Comparison of ENCODE assay signal across 18 cellular contexts in the genomic region with DNA sequence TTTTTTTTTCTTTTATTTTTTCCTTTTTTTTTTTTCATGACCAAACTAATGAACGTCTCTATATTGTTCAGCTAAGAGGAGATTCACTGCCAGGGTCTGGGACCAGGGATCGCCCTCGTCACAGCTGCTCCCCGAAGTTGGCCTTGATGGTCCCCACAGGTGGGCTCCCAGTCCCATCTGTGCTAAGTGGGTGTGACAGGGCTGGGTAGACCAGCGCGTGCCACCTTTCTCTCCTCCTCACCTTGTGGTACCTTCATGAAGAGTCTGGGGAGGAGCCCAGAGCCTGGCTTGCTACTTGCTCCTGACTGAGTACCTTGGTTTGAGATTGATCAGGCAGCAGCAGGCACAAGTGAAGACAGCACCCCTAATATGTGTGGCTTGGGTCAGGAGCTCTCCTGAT. TPM values are rescaled to one million over a fixed set of nuclear protein-coding genes. Genes with fewer than 3 reads are reported as not detected.
DNase-seq lines count a peak whose midpoint lies in the region; ATAC-seq and TF ChIP-seq lines count a peak whose summit lies in the region.
"Had no signal": no experiment of that assay in that cellular context is flagged by ENCODE, and none has a peak within 500 bp of the region (broad histone marks: within the 10 kb centered on the region; RNA-seq: fewer than 3 reads in every experiment).

No MANE protein-coding gene starts in this region.

- H3K36me3 Mint-ChIP-seq in activated CD4-positive, alpha-beta memory T cell treated with anti-CD3 and anti-CD28 coated beads, Interleukin-2, amount 10 ng/mL, durations not matched to agents 7 days and 5 days (ENCODE audit: low read depth), result peaks cover 6% of the 10 kb centered on the region
- H3K36me3 Mint-ChIP-seq: IgD-negative memory B cell had no signal

- CTCF ChIA-PET in activated CD4-positive, alpha-beta memory T cell treated with anti-CD3 and anti-CD28 coated beads, Interleukin-2, amount 10 ng/mL, durations not matched to agents 7 days and 5 days (lab: Charles Lee), result no interaction called here

- POLR2A ChIA-PET in activated CD4-positive, alpha-beta memory T cell treated with anti-CD3 and anti-CD28 coated beads, Interleukin-2, amount 10 ng/mL, durations not matched to agents 7 days and 5 days (lab: Charles Lee), result no interaction called here

- H3K27ac Mint-ChIP-seq in activated CD4-positive, alpha-beta memory T cell treated with anti-CD3 and anti-CD28 coated beads, Interleukin-2, amount 10 ng/mL, durations not matched to agents 7 days and 5 days, result no peak overlapping the region

- no peaks in the 10 kb centered on the region for H3K9me3 Mint-ChIP-seq in activated CD4-positive, alpha-beta memory T cell treated with anti-CD3 and anti-CD28 coated beads, Interleukin-2, amount 10 ng/mL, durations not matched to agents 7 days and 5 days

- H3K27me3 ChIP-seq in fibroblast of lung (ENCODE audit: control insufficient read depth, insufficient read depth, low read length), result no peaks in the 10 kb centered on the region
- peaks cover 94 to 98% of the 10 kb centered on the region in 2 experiments for H3K27me3 ChIP-seq in mesenchymal stem cell (ENCODE audit: control insufficient read depth in 1 of 2, insufficient read depth in 1 of 2, low read length in 2 of 2)
- H3K27me3 ChIP-seq in stomach smooth muscle (ENCODE audit: control insufficient read depth in 1 of 2, insufficient read depth in 2 of 2, low read length in 2 of 2), result peaks cover 2 to 5% of the 10 kb centered on the region in 2 donors
- H3K27me3 ChIP-seq: SJSA1 had no signal

- peaks cover 4% of the 10 kb centered on the region for H3K36me3 ChIP-seq in fibroblast of lung (ENCODE audit: control insufficient read depth, insufficient read depth, low read length)
- H3K36me3 ChIP-seq in mesenchymal stem cell (ENCODE audit: control insufficient read depth in 1 of 2, insufficient read depth in 2 of 2, low read depth in 1 of 2, low read length in 2 of 2), result no peaks in the 10 kb centered on the region
- no peaks in the 10 kb centered on the region for H3K36me3 ChIP-seq in stomach smooth muscle (ENCODE audit: control insufficient read depth in 2 of 2, insufficient read depth in 2 of 2, low read length in 2 of 2)
- H3K36me3 ChIP-seq: HAP-1 had no signal

- H3K4ac ChIP-seq in mesenchymal stem cell (ENCODE audit: low read depth in 1 of 2, low read length in 2 of 2), result peak overlapping the region; percentile 75 to 84

- TF ChIP-seq CTCF in HFF-Myc (IDR thresholded peaks at IDR 0.05; ENCODE audit: low read depth, low read length, missing control alignments) (no peak), fibroblast of lung (conservative IDR thresholded peaks at IDR 0.05 in 1 of 2, IDR thresholded peaks at IDR 0.05 in 1 of 2; ENCODE audit: low read depth in 1 of 2, low read length in 2 of 2) (no peak)

- no peak overlapping the region for H3K9ac ChIP-seq in fibroblast of lung (ENCODE audit: insufficient read depth, low read length)
- H3K9ac ChIP-seq in mesenchymal stem cell (ENCODE audit: low read length), result no peak overlapping the region
- H3K9ac ChIP-seq in stomach smooth muscle (ENCODE audit: low read length in 2 of 2), result peak overlapping the region; percentile 98 to 100

- H3K27ac ChIP-seq in fibroblast of lung (ENCODE audit: insufficient read depth, low read length), result peak overlapping the region; percentile 9
- H3K27ac ChIP-seq in mesenchymal stem cell (ENCODE audit: low read length, poor library complexity, severe bottlenecking), result no peak overlapping the region
- H3K27ac ChIP-seq in stomach smooth muscle (ENCODE audit: low read length), result peak overlapping the region; percentile 99
- H3K27ac ChIP-seq: C4-2B, RWPE1, SJSA1 had no signal

- H3K27me3 Mint-ChIP-seq in activated CD4-positive, alpha-beta memory T cell treated with anti-CD3 and anti-CD28 coated beads, Interleukin-2, amount 10 ng/mL, durations not matched to agents 7 days and 5 days, result peaks cover 88% of the 10 kb centered on the region

- H2AK5ac ChIP-seq in mesenchymal stem cell (ENCODE audit: low read length, severe bottlenecking), result no peak overlapping the region

- peak overlapping the region; percentile 21 for H3K4me2 ChIP-seq in fibroblast of lung (ENCODE audit: extremely low read depth, insufficient read depth, low read length)
- no peak overlapping the region for H3K4me2 ChIP-seq in mesenchymal stem cell (ENCODE audit: low read length, poor library complexity, severe bottlenecking)

- H2AFZ ChIP-seq in fibroblast of lung (ENCODE audit: low read length) (no peak overlapping the region), mesenchymal stem cell (ENCODE audit: low read depth, low read length) (no peak overlapping the region)

- no peak overlapping the region for H2BK5ac ChIP-seq in mesenchymal stem cell (ENCODE audit: low read depth, low read length, poor library complexity, severe bottlenecking)

- H2BK12ac ChIP-seq in mesenchymal stem cell (ENCODE audit: low read length in 2 of 2), result peak overlapping the region in 1 of 2 experiments; percentile 83

- no peaks in the 10 kb centered on the region for H3K79me1 ChIP-seq in mesenchymal stem cell (replicated peaks; ENCODE audit: low read length, poor library complexity, severe bottlenecking)

- ATAC-seq in Right ventricle myocardium superior (ENCODE audit: poor library complexity) (no peak), HG02884 (IDR thresholded peaks at IDR 0.05; ENCODE audit: unreplicated experiment) (no peak)

- H3K18ac ChIP-seq in mesenchymal stem cell (ENCODE audit: low read depth in 1 of 2, low read length in 2 of 2), result peak overlapping the region; percentile 26 to 97

- H3K14ac ChIP-seq in mesenchymal stem cell (ENCODE audit: low read length in 2 of 2), result peak overlapping the region in 1 of 2 experiments; percentile 77

- intact Hi-C loops in Right ventricle myocardium superior (cut with DNase I), result no loop called here

- H3K4me3 Mint-ChIP-seq in activated CD4-positive, alpha-beta memory T cell treated with anti-CD3 and anti-CD28 coated beads, Interleukin-2, amount 10 ng/mL, durations not matched to agents 7 days and 5 days, result no peak overlapping the region

- DNase-seq in HFF-Myc (ENCODE audit: extremely low read depth, low read depth) (no peak), fibroblast of lung (ENCODE audit: low read depth in 2 of 2) (no peak), mesenchymal stem cell (peak; percentile 16), DMS53 (lab: John Stamatoyannopoulos, UW) (no peak), Right ventricle myocardium superior (no peak)
- no peak for DNase-seq in activated CD4-positive, alpha-beta memory T cell treated with anti-CD3 and anti-CD28 coated beads, Interleukin-2, amount 10 ng/mL, durations not matched to agents 7 days and 5 days
- DNase-seq: NCI-H1417, NCI-H2029, NCI-H510A had no signal

- H3K4me3 ChIP-seq in HFF-Myc (replicated peaks; ENCODE audit: low read depth, low read length) (peak overlapping the region; percentile 32), fibroblast of lung (replicated peaks in 1 of 4; ENCODE audit: control extremely low read depth in 1 of 4, insufficient read depth in 1 of 4, low read depth in 3 of 4, low read length in 4 of 4) (peak overlapping the region in 1 of 4 experiments; percentile 29), mesenchymal stem cell (ENCODE audit: insufficient read depth in 1 of 2, low read depth in 1 of 2, low read length in 2 of 2) (no peak overlapping the region), stomach smooth muscle (ENCODE audit: low read length in 2 of 2) (peak overlapping the region; percentile 79 to 86)
- H3K4me3 ChIP-seq: HAP-1, SJSA1 had no signal

- no peaks in the 10 kb centered on the region for H4K20me1 ChIP-seq in fibroblast of lung (ENCODE audit: control insufficient read depth, extremely low read depth, insufficient read depth, low read length)

- WGBS in mesenchymal stem cell, result 42% methylated on average over 4 of the region's 6 CpGs

- H4K8ac ChIP-seq in mesenchymal stem cell (ENCODE audit: low read length), result peak overlapping the region; percentile 63

- H3K79me2 ChIP-seq in fibroblast of lung (ENCODE audit: control insufficient read depth, insufficient read depth, low read length), result peaks cover 90% of the 10 kb centered on the region

- H3K23ac ChIP-seq in mesenchymal stem cell (ENCODE audit: low read length in 2 of 2), result peak overlapping the region in 1 of 2 experiments; percentile 66

- peak overlapping the region; percentile 76 for H4K91ac ChIP-seq in mesenchymal stem cell (ENCODE audit: low read length)

- peaks cover 13% of the 10 kb centered on the region for H3K4me1 ChIP-seq in fibroblast of lung (ENCODE audit: control insufficient read depth, extremely low read depth, insufficient read depth, low read length)
- peaks cover 21% of the 10 kb centered on the region for H3K4me1 ChIP-seq in mesenchymal stem cell (ENCODE audit: control insufficient read depth, insufficient read depth, low read depth, low read length)
- peaks cover 80% of the 10 kb centered on the region for H3K4me1 ChIP-seq in stomach smooth muscle (ENCODE audit: control insufficient read depth, insufficient read depth, low read length)
- H3K4me1 ChIP-seq: HAP-1 had no signal

- H2BK15ac ChIP-seq in mesenchymal stem cell (ENCODE audit: low read depth, poor library complexity, severe bottlenecking), result no peak overlapping the region

- H2BK120ac ChIP-seq in mesenchymal stem cell (ENCODE audit: low read depth, low read length), result peak overlapping the region; percentile 82

- H3K9me3 ChIP-seq in fibroblast of lung (ENCODE audit: control insufficient read depth, insufficient read depth, low read depth, low read length) (no peaks in the 10 kb centered on the region), mesenchymal stem cell (ENCODE audit: control insufficient read depth, low read length) (no peaks in the 10 kb centered on the region), stomach smooth muscle (ENCODE audit: control insufficient read depth in 2 of 2, low read length in 2 of 2) (no peaks in the 10 kb centered on the region)
- H3K9me3 ChIP-seq: HAP-1, SJSA1 had no signal

- peaks cover 14% of the 10 kb centered on the region for H3K4me1 Mint-ChIP-seq in activated CD4-positive, alpha-beta memory T cell treated with anti-CD3 and anti-CD28 coated beads, Interleukin-2, amount 10 ng/mL, durations not matched to agents 7 days and 5 days

RNA-seq across cellular contexts. Expression of a gene that starts 6.5 kb away (rescaled TPM):
- 15.9 and 31.5 TPM in 2 replicates for total RNA-seq in fibroblast of lung
- 14.0 and 38.5 TPM in 2 replicates for polyA plus RNA-seq in fibroblast of lung
- polyA plus RNA-seq in fibroblast of lung (2012), result 19.3 and 43.8 TPM in 2 replicates
- polyA minus RNA-seq in fibroblast of lung (ENCODE audit: low replicate concordance), result 16.2 and 35.9 TPM in 2 replicates
- 145 TPM for polyA plus RNA-seq in mesenchymal stem cell (2013, experiment 1 of 2)
- polyA plus RNA-seq in mesenchymal stem cell (2013, experiment 2 of 2), result 149 TPM
- total RNA-seq in Right ventricle myocardium superior, result 0.11 TPM
- total RNA-seq in activated CD4-positive, alpha-beta memory T cell treated with anti-CD3 and anti-CD28 coated beads, Interleukin-2, amount 10 ng/mL, durations not matched to agents 7 days and 5 days, result not detected
- total RNA-seq: G401, OCI-LY7 had no signal
- polyA plus RNA-seq: IgD-negative memory B cell had no signal

RNA-seq across cellular contexts. Expression of a gene that starts 51.2 kb away (rescaled TPM):
- total RNA-seq in fibroblast of lung, result 13.6 and 19.3 TPM in 2 replicates
- 11.4 and 13.1 TPM in 2 replicates for polyA plus RNA-seq in fibroblast of lung
- 9.3 and 9.7 TPM in 2 replicates for polyA plus RNA-seq in fibroblast of lung (2012)
- 5.9 and 16.3 TPM in 2 replicates for polyA minus RNA-seq in fibroblast of lung (ENCODE audit: low replicate concordance)
- 8.3 TPM for polyA plus RNA-seq in mesenchymal stem cell (2013, experiment 1 of 2)
- polyA plus RNA-seq in mesenchymal stem cell (2013, experiment 2 of 2), result 6.8 TPM
- 9.6 TPM for total RNA-seq in Right ventricle myocardium superior
- 10 to 100 TPM; 22.2 TPM for total RNA-seq in activated CD4-positive, alpha-beta memory T cell treated with anti-CD3 and anti-CD28 coated beads, Interleukin-2, amount 10 ng/mL, durations not matched to agents 7 days and 5 days

Comparison
In these comparisons a context has a peak if more than half of its experiments do, and no peak if none do; other contexts are left out.
1. H3K4me3 ChIP-seq: peak in HFF-Myc (single experiment) and stomach smooth muscle (2 of 2); none in mesenchymal stem cell (0 of 2).
2. H3K9ac ChIP-seq: peak in stomach smooth muscle (2 of 2); none in fibroblast of lung (single experiment) and mesenchymal stem cell (single experiment).
3. RNA of a gene that starts 6.5 kb away (total RNA-seq): 15.9 to 31.5 TPM in fibroblast of lung; 0.11 TPM in Right ventricle myocardium superior (single experiment) and not detected in activated CD4-positive, alpha-beta memory T cell treated with anti-CD3 and anti-CD28 coated beads, Interleukin-2, amount 10 ng/mL, durations not matched to agents 7 days and 5 days; every median in the first group is over 10 times any median in the second.